ENCODE assay signal across 14 cellular contexts in the genomic region with DNA sequence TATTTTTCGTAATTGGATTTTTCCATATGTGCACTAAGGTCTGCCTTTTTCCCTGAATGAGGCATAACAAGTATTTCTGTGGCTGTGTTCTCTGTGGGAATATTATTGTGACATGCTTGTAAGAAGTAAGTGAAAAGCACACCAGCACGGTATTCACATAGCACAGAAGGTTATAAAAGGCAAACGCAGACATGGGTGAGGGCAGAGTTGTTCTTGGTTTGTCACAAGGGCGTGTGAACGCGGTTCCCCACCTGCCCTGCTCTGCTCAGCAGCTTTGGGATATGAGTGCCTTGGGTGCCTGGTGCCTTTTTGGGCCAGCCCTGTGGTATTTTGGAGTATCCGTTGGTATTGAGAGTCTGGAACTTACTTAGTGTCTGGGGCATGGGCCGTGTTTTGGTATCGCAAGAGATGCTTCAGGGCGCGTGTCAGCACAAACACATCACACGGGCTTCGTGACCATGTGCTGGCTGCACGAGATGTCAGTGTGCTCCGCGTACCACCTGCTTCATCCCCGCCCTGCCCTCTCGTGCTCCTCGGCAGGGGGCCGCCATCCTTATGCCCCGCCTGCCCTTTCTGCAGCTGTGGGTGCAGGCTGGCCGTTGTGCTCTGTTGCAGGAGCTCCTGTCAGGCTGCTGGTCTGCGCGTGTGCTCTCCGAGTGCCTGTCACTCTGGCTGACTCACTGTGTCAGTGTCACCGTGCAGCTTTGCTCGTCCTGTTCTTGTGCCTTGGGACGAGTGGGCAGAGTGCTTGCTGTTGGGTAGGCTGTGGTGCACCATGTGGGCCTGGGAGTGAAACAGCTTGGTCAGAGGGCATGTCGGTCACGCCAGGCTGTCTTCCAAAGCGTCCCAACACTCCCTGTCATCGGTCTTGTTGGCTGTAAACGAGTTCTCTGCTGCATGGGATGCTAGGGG. TPM values are rescaled to one million over a fixed set of nuclear protein-coding genes. Genes with fewer than 3 reads are reported as not detected.
A peak's percentile ranks its signal among the peaks of the same experiment; 100 is the strongest.
DNase-seq lines count a peak whose midpoint lies in the region; ATAC-seq, FAIRE-seq and TF ChIP-seq lines count a peak whose summit lies in the region.
"Had no signal": no experiment of that assay in that cellular context is flagged by ENCODE, and none has a peak within 500 bp of the region (broad histone marks: within the 10 kb centered on the region; RNA-seq: fewer than 3 reads in every experiment).

No MANE protein-coding gene starts in this region.

- H3K4me1 ChIP-seq in K562 (replicated peaks in 1 of 2; ENCODE audit: control insufficient read depth in 2 of 2, insufficient read depth in 2 of 2, low read length in 2 of 2) (peaks cover 0 to 53% of the 10 kb centered on the region in 2 experiments; a peak in 4 of 5 replicates), liver (ENCODE audit: control insufficient read depth in 4 of 4, insufficient read depth in 4 of 4, low read length in 3 of 4) (peaks cover 36 to 79% (median 64%) of the 10 kb centered on the region in 4 donors), subcutaneous abdominal adipose tissue (ENCODE audit: control insufficient read depth in 5 of 5, insufficient read depth in 5 of 5, low read length in 5 of 5) (peaks cover 31 to 88% (median 84%) of the 10 kb centered on the region in 5 donors), vagina (peaks cover 94% of the 10 kb centered on the region)
- H3K4me1 ChIP-seq: A549 had no signal

- intact Hi-C loops in activated CD8-positive, alpha-beta T cell treated with anti-CD3 and anti-CD28 coated beads for 36 hours (cut with micrococcal nuclease), result no loop called here
- intact Hi-C loops in K562 (cut with micrococcal nuclease) (no loop called here), vagina (cut with DNase I) (no loop called here)

- H3K4me2 ChIP-seq in K562 (ENCODE audit: insufficient read depth, low read length), result no peak overlapping the region
- H3K4me2 ChIP-seq: A549 had no signal

- H3K36me3 ChIP-seq in K562 (ENCODE audit: control insufficient read depth, insufficient read depth, low read length) (peaks cover 27% of the 10 kb centered on the region; the same call in 1 of the 3 replicates), liver (ENCODE audit: control insufficient read depth in 4 of 4, insufficient read depth in 3 of 4, low read depth in 1 of 4, low read length in 3 of 4) (no peaks in the 10 kb centered on the region), subcutaneous abdominal adipose tissue (ENCODE audit: control insufficient read depth in 5 of 5, insufficient read depth in 5 of 5, low read length in 5 of 5) (peaks cover 0 to 18% (median 9%) of the 10 kb centered on the region in 5 donors), vagina (peaks cover 0 to 5% of the 10 kb centered on the region in 2 donors)
- H3K36me3 ChIP-seq: pancreas, transverse colon had no signal

- peak overlapping the region in 1 of 2 experiments; percentile 43; a peak in 2 of 4 replicates for H3K9ac ChIP-seq in K562 (ENCODE audit: insufficient read depth in 1 of 2, low read depth in 2 of 2, low read length in 2 of 2)
- no peak overlapping the region for H3K9ac ChIP-seq in liver (ENCODE audit: low read depth in 1 of 2, low read length in 2 of 2)
- peak overlapping the region in 1 of 5 donors; percentile 84 for H3K9ac ChIP-seq in subcutaneous abdominal adipose tissue (ENCODE audit: low read length in 5 of 5)

- no peak for TF ChIP-seq CTCF in activated CD8-positive, alpha-beta T cell treated with anti-CD3 and anti-CD28 coated beads for 36 hours (IDR thresholded peaks at IDR 0.05)
- no peak for TF ChIP-seq CTCF in K562 (IDR thresholded peaks at IDR 0.05 in 2 of 3, conservative IDR thresholded peaks at IDR 0.05 in 1 of 3; ENCODE audit: insufficient read depth in 2 of 3, low read depth in 1 of 3, low read length in 3 of 3)
- TF ChIP-seq CTCF in liver (IDR thresholded peaks at IDR 0.05; ENCODE audit: low read depth, low read length, missing input control), result no peak
- TF ChIP-seq CTCF in vagina (IDR thresholded peaks at IDR 0.05), result no peak

- H3K4me3 ChIP-seq in K562 (no peak overlapping the region), liver (ENCODE audit: low read depth in 1 of 3, low read length in 3 of 3) (no peak overlapping the region), subcutaneous abdominal adipose tissue (ENCODE audit: low read depth in 1 of 5, low read length in 5 of 5) (peak overlapping the region in 1 of 5 donors; percentile 22), vagina (no peak overlapping the region)
- H3K4me3 ChIP-seq: A549, pancreas, transverse colon had no signal

- peak overlapping the region; percentile 9 for H3K27ac Mint-ChIP-seq in activated CD8-positive, alpha-beta T cell treated with anti-CD3 and anti-CD28 coated beads for 36 hours
- no peak overlapping the region for H3K27ac Mint-ChIP-seq in activated CD8-positive, alpha-beta T cell treated with anti-CD3 and anti-CD28 coated beads, Interleukin-2, amount 10 ng/mL, durations not matched to agents 7 days and 5 days

- no peak for FAIRE-seq in K562 (lab: Jason Lieb, UNC)
- FAIRE-seq: A549, endometrium, pancreas had no signal

- H3K9me3 Mint-ChIP-seq in activated CD8-positive, alpha-beta T cell treated with anti-CD3 and anti-CD28 coated beads for 36 hours, result no peaks in the 10 kb centered on the region
- H3K9me3 Mint-ChIP-seq in activated CD8-positive, alpha-beta T cell treated with anti-CD3 and anti-CD28 coated beads, Interleukin-2, amount 10 ng/mL, durations not matched to agents 7 days and 5 days (ENCODE audit: insufficient read depth), result no peaks in the 10 kb centered on the region

- peak; percentile 53 for ATAC-seq in activated CD8-positive, alpha-beta T cell treated with anti-CD3 and anti-CD28 coated beads for 36 hours
- ATAC-seq in activated CD8-positive, alpha-beta T cell treated with anti-CD3 and anti-CD28 coated beads, Interleukin-2, amount 10 ng/mL, durations not matched to agents 7 days and 5 days, result no peak
- ATAC-seq in K562, result no peak
- ATAC-seq: A549 had no signal

- H3K27ac ChIP-seq in K562 (ENCODE audit: extremely low read depth, low read depth, low read length) (no peak overlapping the region), liver (ENCODE audit: low read depth in 1 of 2, low read length in 2 of 2) (peak overlapping the region; percentile 55 to 86), subcutaneous abdominal adipose tissue (ENCODE audit: low read depth, low read length) (peak overlapping the region; percentile 92), vagina (no peak overlapping the region)
- H3K27ac ChIP-seq: A549, pancreas, transverse colon had no signal

- TSS peak; percentile 11 for BruUV-seq in K562 (replicated peaks; lab: Mats Ljungman, UMichigan)

- POLR2A ChIA-PET in activated CD8-positive, alpha-beta T cell treated with anti-CD3 and anti-CD28 coated beads for 36 hours (lab: Charles Lee), result interaction anchor here (1.0 to 2.9 kb wide), 3 partner anchors 13 to 56 kb away, joined by 3 to 14 read pairs (median 6); no protein-coding TSS in a partner anchor
- POLR2A ChIA-PET in activated CD8-positive, alpha-beta T cell treated with anti-CD3 and anti-CD28 coated beads, Interleukin-2, amount 10 ng/mL, durations not matched to agents 7 days and 5 days (lab: Charles Lee), result no interaction called here
- POLR2A ChIA-PET in K562 (lab: Yijun Ruan, JAX), result interaction anchor here (5.7 kb wide), 1 partner anchor 13 kb away, joined by 33 read pairs; no protein-coding TSS in a partner anchor

- peaks cover 74% of the 10 kb centered on the region for H3K4me1 Mint-ChIP-seq in activated CD8-positive, alpha-beta T cell treated with anti-CD3 and anti-CD28 coated beads for 36 hours (ENCODE audit: low read depth)
- peaks cover 43% of the 10 kb centered on the region for H3K4me1 Mint-ChIP-seq in activated CD8-positive, alpha-beta T cell treated with anti-CD3 and anti-CD28 coated beads, Interleukin-2, amount 10 ng/mL, durations not matched to agents 7 days and 5 days (ENCODE audit: low read depth)

- DNase-seq in activated CD8-positive, alpha-beta T cell treated with anti-CD3 and anti-CD28 coated beads for 36 hours, result no peak
- no peak for DNase-seq in activated CD8-positive, alpha-beta T cell treated with anti-CD3 and anti-CD28 coated beads, Interleukin-2, amount 10 ng/mL, durations not matched to agents 7 days and 5 days
- DNase-seq in K562 (ENCODE audit: extremely low read depth in 1 of 4, low spot score in 3 of 4) (no peak), NCI-H2227 treated with DMSO at 0.1 percent for 48 hours (lab: John Stamatoyannopoulos, UW) (no peak), vagina (ENCODE audit: extremely low spot score in 2 of 2) (no peak)
- DNase-seq in stimulated activated CD4-positive, alpha-beta T cell treated with anti-CD3 and anti-CD28 coated beads, Interleukin-15, amount 100 ng/mL, for 24 hours, result no peak
- DNase-seq: GDM1, GOT3, transverse colon had no signal

- CTCF ChIA-PET in activated CD8-positive, alpha-beta T cell treated with anti-CD3 and anti-CD28 coated beads for 36 hours (lab: Charles Lee), result no interaction called here
- CTCF ChIA-PET in activated CD8-positive, alpha-beta T cell treated with anti-CD3 and anti-CD28 coated beads, Interleukin-2, amount 10 ng/mL, durations not matched to agents 7 days and 5 days (lab: Charles Lee), result no interaction called here
- CTCF ChIA-PET in K562 (lab: Yijun Ruan, JAX; ENCODE audit: low intra/inter-chr PET ratio), result no interaction called here

- H3K9me3 ChIP-seq in K562 (replicated peaks; ENCODE audit: control insufficient read depth, insufficient read depth, low read depth, low read length) (no peaks in the 10 kb centered on the region), liver (ENCODE audit: control insufficient read depth in 4 of 4, low read length in 3 of 4) (no peaks in the 10 kb centered on the region), subcutaneous abdominal adipose tissue (ENCODE audit: control insufficient read depth in 5 of 5, low read length in 5 of 5) (no peaks in the 10 kb centered on the region), vagina (no peaks in the 10 kb centered on the region)
- H3K9me3 ChIP-seq: A549, pancreas, transverse colon had no signal

- in situ Hi-C loops in K562 (cut with MboI), result no loop called here

- H3K27me3 Mint-ChIP-seq in activated CD8-positive, alpha-beta T cell treated with anti-CD3 and anti-CD28 coated beads for 36 hours, result no peaks in the 10 kb centered on the region
- no peaks in the 10 kb centered on the region for H3K27me3 Mint-ChIP-seq in activated CD8-positive, alpha-beta T cell treated with anti-CD3 and anti-CD28 coated beads, Interleukin-2, amount 10 ng/mL, durations not matched to agents 7 days and 5 days (ENCODE audit: low read depth)

- 91% methylated on average over 32 of the region's 33 CpGs for WGBS in K562 (ENCODE audit: insufficient coverage, low coverage, missing lambda C conversion rate)
- 77% methylated on average over 33 of the region's 33 CpGs for WGBS in liver

- H3K9me1 ChIP-seq in K562 (ENCODE audit: control insufficient read depth, insufficient read depth, low read length), result peaks cover 17% of the 10 kb centered on the region

- H3K36me3 Mint-ChIP-seq in activated CD8-positive, alpha-beta T cell treated with anti-CD3 and anti-CD28 coated beads for 36 hours (ENCODE audit: low read depth), result peaks cover 23% of the 10 kb centered on the region
- peaks cover 23% of the 10 kb centered on the region for H3K36me3 Mint-ChIP-seq in activated CD8-positive, alpha-beta T cell treated with anti-CD3 and anti-CD28 coated beads, Interleukin-2, amount 10 ng/mL, durations not matched to agents 7 days and 5 days (ENCODE audit: low read depth)

- H3K27me3 ChIP-seq in K562 (ENCODE audit: control insufficient read depth in 2 of 2, insufficient read depth in 2 of 2, low read length in 2 of 2) (no peaks in the 10 kb centered on the region), liver (ENCODE audit: control insufficient read depth in 4 of 4, insufficient read depth in 4 of 4, low read length in 3 of 4) (no peaks in the 10 kb centered on the region), subcutaneous abdominal adipose tissue (ENCODE audit: control insufficient read depth in 5 of 5, insufficient read depth in 4 of 5, low read length in 5 of 5) (no peaks in the 10 kb centered on the region), vagina (no peaks in the 10 kb centered on the region)
- H3K27me3 ChIP-seq: pancreas, transverse colon had no signal

- H4K20me1 ChIP-seq in K562 (replicated peaks; ENCODE audit: control insufficient read depth, insufficient read depth, low read length), result peaks cover 46% of the 10 kb centered on the region

- no peak overlapping the region for H2AFZ ChIP-seq in K562 (ENCODE audit: low read depth, low read length)

- TF ChIP-seq RAD21 in K562 (CRISPR knock-in tag; conservative IDR thresholded peaks at IDR 0.05 in 1 of 2, IDR thresholded peaks at IDR 0.05 in 1 of 2) (no peak), liver (IDR thresholded peaks at IDR 0.05) (no peak)

- peaks cover 95% of the 10 kb centered on the region for H3K79me2 ChIP-seq in K562 (ENCODE audit: control insufficient read depth, insufficient read depth, low read length)

- TF ChIP-seq POLR2A in K562 (conservative IDR thresholded peaks at IDR 0.05) (no peak), vagina (IDR thresholded peaks at IDR 0.05) (no peak)

- TF ChIP-seq EP300 in K562 (IDR thresholded peaks at IDR 0.05; ENCODE audit: low read length), result no peak

- no peak overlapping the region for H3K4me3 Mint-ChIP-seq in activated CD8-positive, alpha-beta T cell treated with anti-CD3 and anti-CD28 coated beads for 36 hours
- no peak overlapping the region for H3K4me3 Mint-ChIP-seq in activated CD8-positive, alpha-beta T cell treated with anti-CD3 and anti-CD28 coated beads, Interleukin-2, amount 10 ng/mL, durations not matched to agents 7 days and 5 days

RNA-seq across cellular contexts. Expression of gene SKI, which starts 15.0 kb away (rescaled TPM):
- total RNA-seq in activated CD8-positive, alpha-beta T cell treated with anti-CD3 and anti-CD28 coated beads for 36 hours, result 10 to 100 TPM; 27.5 to 28.3 TPM
- total RNA-seq in activated CD8-positive, alpha-beta T cell treated with anti-CD3 and anti-CD28 coated beads, Interleukin-2, amount 10 ng/mL, durations not matched to agents 7 days and 5 days, result 10 to 100 TPM; 41.2 to 41.4 TPM
- 25.0 and 40.0 TPM in 2 replicates for total RNA-seq in K562 (2011; cell fraction: chromatin; rRNA removed; ENCODE audit: low replicate concordance)
- total RNA-seq in K562 (2011; cell fraction: nucleolus; rRNA removed), result 28.2 and 34.2 TPM in 2 replicates
- 21.0 and 24.4 TPM in 2 replicates for total RNA-seq in K562 (2011; cell fraction: nucleoplasm; rRNA removed)
- total RNA-seq in K562 (2014; rRNA removed), result 10.8 and 16.6 TPM in 2 replicates
- total RNA-seq in K562 (2014; rRNA removed; fragmentation: Illumina TruSeq; extraction: Trizol), result 2.8 and 3.2 TPM in 2 replicates
- 4.6 and 5.6 TPM in 2 replicates for total RNA-seq in K562 (2015; rRNA removed; fragmentation: Illumina TruSeq; extraction: Trizol)
- 55.4 and 60.5 TPM in 2 replicates for total RNA-seq in K562 (2021)
- polyA plus RNA-seq in K562 (2011; rRNA removed), result 3.1 and 4.6 TPM in 2 replicates
- polyA plus RNA-seq in K562 (2011; cell fraction: cytosol; rRNA removed), result 3.6 and 6.1 TPM in 2 replicates
- 8.6 and 16.4 TPM in 2 replicates for polyA plus RNA-seq in K562 (2011; cell fraction: nucleus; rRNA removed)
- polyA plus RNA-seq in K562 (2012), result 13.2 and 13.6 TPM in 2 replicates
- 15.8 and 21.4 TPM in 2 replicates for polyA plus RNA-seq in K562 (2014; fragmentation: Illumina TruSeq; extraction: Trizol)
- under 1 TPM; 0.10 to 0.39 TPM for polyA plus RNA-seq in K562 (2014; fragmentation: Nextera tagmentation; extraction: Ambion mirVana)
- 16.4 and 17.0 TPM in 2 replicates for polyA plus RNA-seq in K562 (2014; rRNA removed)
- polyA minus RNA-seq in K562 (2011; rRNA and poly(A)+ RNA removed), result 2.7 and 4.6 TPM in 2 replicates
- polyA minus RNA-seq in K562 (2011; cell fraction: cytosol; rRNA and poly(A)+ RNA removed), result 20.6 and 21.9 TPM in 2 replicates
- 8.6 and 10.9 TPM in 2 replicates for polyA minus RNA-seq in K562 (2011; cell fraction: nucleus; rRNA and poly(A)+ RNA removed)
- 10 to 100 TPM; 18.9 to 21.3 TPM for total RNA-seq in liver
- polyA plus RNA-seq in liver, result 10 to 100 TPM in 1 of 2 donors, 1 to 10 TPM in 1; 3.2 to 20.1 TPM
- 53.8 TPM for total RNA-seq in vagina

RNA-seq across cellular contexts. Expression of gene FAAP20, which starts 48.5 kb away (rescaled TPM):
- 10 to 100 TPM; 64.7 to 71.7 TPM for total RNA-seq in activated CD8-positive, alpha-beta T cell treated with anti-CD3 and anti-CD28 coated beads for 36 hours
- total RNA-seq in activated CD8-positive, alpha-beta T cell treated with anti-CD3 and anti-CD28 coated beads, Interleukin-2, amount 10 ng/mL, durations not matched to agents 7 days and 5 days, result 10 to 100 TPM; 69.7 to 74.4 TPM
- 32.5 and 87.9 TPM in 2 replicates for total RNA-seq in K562 (2011; cell fraction: chromatin; rRNA removed; ENCODE audit: low replicate concordance)
- total RNA-seq in K562 (2011; cell fraction: nucleolus; rRNA removed), result 57.6 and 57.7 TPM in 2 replicates
- 37.4 and 38.2 TPM in 2 replicates for total RNA-seq in K562 (2011; cell fraction: nucleoplasm; rRNA removed)
- total RNA-seq in K562 (2014; rRNA removed), result 74.4 and 79.5 TPM in 2 replicates
- 4.5 and 5.2 TPM in 2 replicates for total RNA-seq in K562 (2014; rRNA removed; fragmentation: Illumina TruSeq; extraction: Trizol)
- 13.7 and 15.9 TPM in 2 replicates for total RNA-seq in K562 (2015; rRNA removed; fragmentation: Illumina TruSeq; extraction: Trizol)
- total RNA-seq in K562 (2021), result 142 TPM in 2 replicates
- polyA plus RNA-seq in K562 (2011; rRNA removed), result 9.9 and 13.5 TPM in 2 replicates
- polyA plus RNA-seq in K562 (2011; cell fraction: cytosol; rRNA removed), result 19.5 and 92.5 TPM in 2 replicates
- 23.2 and 44.5 TPM in 2 replicates for polyA plus RNA-seq in K562 (2011; cell fraction: nucleus; rRNA removed)
- 74.5 and 114 TPM in 2 replicates for polyA plus RNA-seq in K562 (2012)
- 8.4 and 22.6 TPM in 2 replicates for polyA plus RNA-seq in K562 (2014; fragmentation: Illumina TruSeq; extraction: Trizol)
- 1 to 10 TPM in 1 of 2 experiments, under 1 TPM in 1; 0.58 to 1.0 TPM for polyA plus RNA-seq in K562 (2014; fragmentation: Nextera tagmentation; extraction: Ambion mirVana)
- polyA plus RNA-seq in K562 (2014; rRNA removed), result 143 and 153 TPM in 2 replicates
- polyA minus RNA-seq in K562 (2011; rRNA and poly(A)+ RNA removed), result 3.3 and 3.9 TPM in 2 replicates
- polyA minus RNA-seq in K562 (2011; cell fraction: cytosol; rRNA and poly(A)+ RNA removed), result 16.1 and 25.8 TPM in 2 replicates
- 10.0 and 14.0 TPM in 2 replicates for polyA minus RNA-seq in K562 (2011; cell fraction: nucleus; rRNA and poly(A)+ RNA removed)
- total RNA-seq in liver, result 10 to 100 TPM in 1 of 2 donors, 1 to 10 TPM in 1; 5.6 to 11.9 TPM
- polyA plus RNA-seq in liver, result 10 to 100 TPM; 19.6 to 31.5 TPM
- total RNA-seq in vagina, result 92.3 TPM

Comparison
In these comparisons a context has a peak if more than half of its experiments do, and no peak if none do; other contexts are left out.
1. H3K27ac ChIP-seq: peak in liver (2 of 2) and subcutaneous abdominal adipose tissue (single experiment); none in K562 (single experiment) and vagina (single experiment).